In genomic region chr22:39017596-39018365, GRCh38 we compare ENCODE assay signal across 18 cellular contexts. TPM values are rescaled to one million over a fixed set of nuclear protein-coding genes. Genes with fewer than 3 reads are reported as not detected.
A peak's percentile ranks its signal among the peaks of the same experiment; 100 is the strongest.
DNase-seq lines count a peak whose midpoint lies in the region; ATAC-seq, FAIRE-seq and TF ChIP-seq lines count a peak whose summit lies in the region.
"Had no signal": no experiment of that assay in that cellular context is flagged by ENCODE, and none has a peak within 500 bp of the region (broad histone marks: within the 10 kb centered on the region; RNA-seq: fewer than 3 reads in every experiment).

No MANE protein-coding gene starts in this region.

- peaks cover 42% of the 10 kb centered on the region for H3K4me1 ChIP-seq in CD4-positive, CD25-positive, alpha-beta regulatory T cell (ENCODE audit: control insufficient read depth, insufficient read depth, low read length, poor library complexity, severe bottlenecking)
- peaks cover 50% of the 10 kb centered on the region for H3K4me1 ChIP-seq in HUES48 (ENCODE audit: control insufficient read depth, insufficient read depth, low read length)
- H3K4me1 ChIP-seq in mesendoderm (ENCODE audit: control insufficient read depth, low read depth, low read length) = peaks cover 5% of the 10 kb centered on the region
- H3K4me1 ChIP-seq in kidney (ENCODE audit: control insufficient read depth in 1 of 2, insufficient read depth in 1 of 2, low read depth in 1 of 2, low read length in 2 of 2) = peaks cover 0 to 2% of the 10 kb centered on the region in 2 donors

- H3K27ac Mint-ChIP-seq in CD4-positive, CD25-positive, alpha-beta regulatory T cell = peak overlapping the region in 1 of 3 donors; percentile 83
- H3K27ac Mint-ChIP-seq in activated naive CD8-positive, alpha-beta T cell treated with anti-CD3 and anti-CD28 coated beads, Interleukin-2, amount 10 ng/mL, durations not matched to agents 7 days and 5 days = peak overlapping the region; percentile 32
- H3K27ac Mint-ChIP-seq: dendritic cell treated with granulocyte-macrophage colony-stimulating factor and Interleukin-4, amounts not matched to agents 40 ng/mL and 50 ng/mL, for 4 days had no signal

- peaks cover 2% of the 10 kb centered on the region for H3K79me1 ChIP-seq in mesendoderm (ENCODE audit: low read length)

- WGBS in mesendoderm (ENCODE audit: extremely low coverage, insufficient coverage, low lambda C conversion rate) = no CpG with 5 or more reads among the region's 18 CpGs

- H3K36me3 ChIP-seq in CD4-positive, CD25-positive, alpha-beta regulatory T cell (ENCODE audit: control insufficient read depth, insufficient read depth, low read length) = no peaks in the 10 kb centered on the region
- H3K36me3 ChIP-seq in HUES48 (ENCODE audit: control insufficient read depth, insufficient read depth, low read length) (no peaks in the 10 kb centered on the region), mesendoderm (ENCODE audit: control insufficient read depth, insufficient read depth, low read length) (no peaks in the 10 kb centered on the region), kidney (ENCODE audit: control insufficient read depth in 1 of 2, insufficient read depth in 2 of 2, low read length in 2 of 2) (no peaks in the 10 kb centered on the region)

- H3K56ac ChIP-seq in mesendoderm (ENCODE audit: low read length) = peak overlapping the region; percentile 56

- H2BK5ac ChIP-seq in mesendoderm (ENCODE audit: low read length) = no peak overlapping the region

- H3K4me3 Mint-ChIP-seq in CD4-positive, CD25-positive, alpha-beta regulatory T cell = peak overlapping the region in 2 of 4 donors; percentile 66 to 100
- no peak overlapping the region for H3K4me3 Mint-ChIP-seq in activated naive CD8-positive, alpha-beta T cell treated with anti-CD3 and anti-CD28 coated beads, Interleukin-2, amount 10 ng/mL, durations not matched to agents 7 days and 5 days
- H3K4me3 Mint-ChIP-seq: dendritic cell treated with granulocyte-macrophage colony-stimulating factor and Interleukin-4, amounts not matched to agents 40 ng/mL and 50 ng/mL, for 4 days; T-helper 2 cell treated with Interferon-gamma antibody and Interleukin-4, amounts not matched to agents 5 μg/mL and 100 μg/mL, for 36 hours had no signal

- H3K4me1 Mint-ChIP-seq in CD4-positive, CD25-positive, alpha-beta regulatory T cell = peaks cover 5 to 76% (median 23%) of the 10 kb centered on the region in 4 donors
- peaks cover 34% of the 10 kb centered on the region for H3K4me1 Mint-ChIP-seq in activated naive CD8-positive, alpha-beta T cell treated with anti-CD3 and anti-CD28 coated beads, Interleukin-2, amount 10 ng/mL, durations not matched to agents 7 days and 5 days

- intact Hi-C loops in kidney (cut with DNase I) = no loop called here

- POLR2A ChIA-PET in activated naive CD8-positive, alpha-beta T cell treated with anti-CD3 and anti-CD28 coated beads, Interleukin-2, amount 10 ng/mL, durations not matched to agents 7 days and 5 days (lab: Charles Lee) = no interaction called here

- H2BK120ac ChIP-seq in mesendoderm (ENCODE audit: low read depth, low read length) = no peak overlapping the region

- DNase-seq in CD4-positive, CD25-positive, alpha-beta regulatory T cell = no peak
- DNase-seq in activated naive CD8-positive, alpha-beta T cell treated with anti-CD3 and anti-CD28 coated beads, Interleukin-2, amount 10 ng/mL, durations not matched to agents 7 days and 5 days = no peak
- peak; percentile 53 for DNase-seq in mesendoderm
- no peak for DNase-seq in GM10266 (ENCODE audit: extremely low spot score)
- no peak for DNase-seq in kidney
- DNase-seq: activated CD4-positive, alpha-beta T cell treated with anti-CD3 and anti-CD28 coated beads, Interleukin-2, amount 50 U/mL, for 1 hour; body of pancreas; left cardiac atrium; NCI-H1694; NCI-H446 treated with DMSO at 0.1 percent for 48 hours; SHP77 treated with DMSO at 0.1 percent for 48 hours; spleen had no signal

- H4K8ac ChIP-seq in mesendoderm (ENCODE audit: low read depth, low read length) = no peak overlapping the region

- peak overlapping the region; percentile 54 for H3K9ac ChIP-seq in HUES48 (ENCODE audit: low read depth, low read length)
- H3K9ac ChIP-seq in mesendoderm (ENCODE audit: low read length) = no peak overlapping the region
- no peak overlapping the region for H3K9ac ChIP-seq in kidney (ENCODE audit: low read length in 2 of 2)

- peak overlapping the region; percentile 35 for H3K18ac ChIP-seq in mesendoderm (ENCODE audit: low read length)

- H3K9me3 ChIP-seq in CD4-positive, CD25-positive, alpha-beta regulatory T cell (ENCODE audit: control insufficient read depth in 2 of 2, low read length in 2 of 2) = no peaks in the 10 kb centered on the region
- H3K9me3 ChIP-seq in HUES48 (ENCODE audit: control insufficient read depth, insufficient read depth, low read length) = no peaks in the 10 kb centered on the region
- H3K9me3 ChIP-seq in kidney (ENCODE audit: control insufficient read depth in 1 of 2, low read length in 2 of 2) = no peaks in the 10 kb centered on the region
- H3K9me3 ChIP-seq: body of pancreas, spleen had no signal

- no peak overlapping the region for H3K4me2 ChIP-seq in mesendoderm (ENCODE audit: low read length)

- no peak for TF ChIP-seq CTCF in GM10266 (IDR thresholded peaks at IDR 0.05; ENCODE audit: control insufficient read depth, insufficient read depth, low read depth, missing control alignments)
- no peak for TF ChIP-seq CTCF in kidney (IDR thresholded peaks at IDR 0.05; ENCODE audit: borderline replicate concordance, extremely low read depth, insufficient read depth)

- no peak overlapping the region for H4K5ac ChIP-seq in mesendoderm (ENCODE audit: low read length)

- no peak overlapping the region for H3K4me3 ChIP-seq in CD4-positive, CD25-positive, alpha-beta regulatory T cell (ENCODE audit: low read depth, low read length)
- H3K4me3 ChIP-seq in HUES48 (ENCODE audit: low read depth, low read length) (peak overlapping the region; percentile 60), mesendoderm (ENCODE audit: low read length) (no peak overlapping the region), kidney (ENCODE audit: low read length in 2 of 2) (no peak overlapping the region)
- H3K4me3 ChIP-seq: body of pancreas, spleen had no signal

- H3K4ac ChIP-seq in mesendoderm (ENCODE audit: low read depth, low read length) = peak overlapping the region; percentile 58

- no peak overlapping the region for H2BK15ac ChIP-seq in mesendoderm (replicated peaks; ENCODE audit: low read depth)

- no peaks in the 10 kb centered on the region for H3K9me3 Mint-ChIP-seq in CD4-positive, CD25-positive, alpha-beta regulatory T cell
- H3K9me3 Mint-ChIP-seq in activated naive CD8-positive, alpha-beta T cell treated with anti-CD3 and anti-CD28 coated beads, Interleukin-2, amount 10 ng/mL, durations not matched to agents 7 days and 5 days = no peaks in the 10 kb centered on the region
- H3K9me3 Mint-ChIP-seq: dendritic cell treated with granulocyte-macrophage colony-stimulating factor and Interleukin-4, amounts not matched to agents 40 ng/mL and 50 ng/mL, for 4 days; T-helper 2 cell treated with Interferon-gamma antibody and Interleukin-4, amounts not matched to agents 5 μg/mL and 100 μg/mL, for 36 hours had no signal

- no peak for FAIRE-seq in kidney (lab: Jason Lieb, UNC)
- FAIRE-seq: D721Med had no signal

- H3K79me2 ChIP-seq in mesendoderm (ENCODE audit: control insufficient read depth, insufficient read depth, low read length) = peaks cover 6% of the 10 kb centered on the region

- H3K27me3 Mint-ChIP-seq in CD4-positive, CD25-positive, alpha-beta regulatory T cell = no peaks in the 10 kb centered on the region
- H3K27me3 Mint-ChIP-seq in activated naive CD8-positive, alpha-beta T cell treated with anti-CD3 and anti-CD28 coated beads, Interleukin-2, amount 10 ng/mL, durations not matched to agents 7 days and 5 days = no peaks in the 10 kb centered on the region

- H3K27me3 ChIP-seq in CD4-positive, CD25-positive, alpha-beta regulatory T cell (ENCODE audit: control insufficient read depth, insufficient read depth, low read length) = no peaks in the 10 kb centered on the region
- H3K27me3 ChIP-seq in HUES48 (ENCODE audit: control insufficient read depth, insufficient read depth, low read length) (no peaks in the 10 kb centered on the region), mesendoderm (ENCODE audit: insufficient read depth, low read length, poor library complexity) (no peaks in the 10 kb centered on the region)
- H3K27me3 ChIP-seq: body of pancreas, spleen had no signal

- peaks cover 19% of the 10 kb centered on the region for H3K36me3 Mint-ChIP-seq in CD4-positive, CD25-positive, alpha-beta regulatory T cell
- peaks cover 19% of the 10 kb centered on the region for H3K36me3 Mint-ChIP-seq in activated naive CD8-positive, alpha-beta T cell treated with anti-CD3 and anti-CD28 coated beads, Interleukin-2, amount 10 ng/mL, durations not matched to agents 7 days and 5 days

- no peak for ATAC-seq in CD4-positive, CD25-positive, alpha-beta regulatory T cell (ENCODE audit: low read depth in 2 of 2)
- ATAC-seq in activated naive CD8-positive, alpha-beta T cell treated with anti-CD3 and anti-CD28 coated beads, Interleukin-2, amount 10 ng/mL, durations not matched to agents 7 days and 5 days (ENCODE audit: low read depth) = no peak
- ATAC-seq in GM18520 (IDR thresholded peaks at IDR 0.05; ENCODE audit: unreplicated experiment) (no peak), GM21717 (IDR thresholded peaks at IDR 0.05; ENCODE audit: unreplicated experiment) (no peak)
- ATAC-seq: body of pancreas, left cardiac atrium had no signal

- no peak overlapping the region for H2AK5ac ChIP-seq in mesendoderm (ENCODE audit: low read length)

- H3K23ac ChIP-seq in mesendoderm (ENCODE audit: low read length) = no peak overlapping the region

- peak overlapping the region; percentile 8 for H3K27ac ChIP-seq in CD4-positive, CD25-positive, alpha-beta regulatory T cell (ENCODE audit: insufficient read depth, low read length, poor library complexity, severe bottlenecking)
- H3K27ac ChIP-seq in HUES48 (ENCODE audit: low read depth, low read length) = peak overlapping the region; percentile 66
- no peak overlapping the region for H3K27ac ChIP-seq in mesendoderm (ENCODE audit: low read depth, low read length)
- H3K27ac ChIP-seq in kidney (ENCODE audit: low read depth in 2 of 2, low read length in 2 of 2) = no peak overlapping the region
- H3K27ac ChIP-seq: body of pancreas had no signal

RNA-seq across cellular contexts. Expression of gene APOBEC3D, which starts 3.1 kb away (rescaled TPM):
- 24.4 TPM for total RNA-seq in CD4-positive, CD25-positive, alpha-beta regulatory T cell
- polyA plus RNA-seq in CD4-positive, CD25-positive, alpha-beta regulatory T cell = 10 to 100 TPM; 14.4 to 24.7 (median 16.1) TPM
- total RNA-seq in activated naive CD8-positive, alpha-beta T cell treated with anti-CD3 and anti-CD28 coated beads, Interleukin-2, amount 10 ng/mL, durations not matched to agents 7 days and 5 days = 10 to 100 TPM; 46.8 to 47.4 TPM
- polyA plus RNA-seq in mesendoderm (2013, experiment 1 of 2) = 3.0 TPM
- 3.1 TPM for polyA plus RNA-seq in mesendoderm (2013, experiment 2 of 2)
- 4.3 TPM for total RNA-seq in kidney
- polyA plus RNA-seq in kidney (ENCODE audit: insufficient read depth, low read depth, low replicate concordance) = 1.7 TPM
- total RNA-seq: body of pancreas had no signal

RNA-seq across cellular contexts. Expression of gene APOBEC3C, which starts 3.7 kb away (rescaled TPM):
- 59.0 TPM for total RNA-seq in CD4-positive, CD25-positive, alpha-beta regulatory T cell
- 100 to 1,000 TPM in 2 of 4 donors, 10 to 100 TPM in 2; 87.5 to 146 (median 110) TPM for polyA plus RNA-seq in CD4-positive, CD25-positive, alpha-beta regulatory T cell
- total RNA-seq in activated naive CD8-positive, alpha-beta T cell treated with anti-CD3 and anti-CD28 coated beads, Interleukin-2, amount 10 ng/mL, durations not matched to agents 7 days and 5 days = 100 to 1,000 TPM; 120 to 124 TPM
- polyA plus RNA-seq in mesendoderm (2013, experiment 1 of 2) = 25.5 TPM
- polyA plus RNA-seq in mesendoderm (2013, experiment 2 of 2) = 25.1 TPM
- 19.8 TPM for total RNA-seq in kidney
- polyA plus RNA-seq in kidney (ENCODE audit: insufficient read depth, low read depth, low replicate concordance) = 9.5 TPM

RNA-seq across cellular contexts. Expression of gene APOBEC3F, which starts 22.9 kb away (rescaled TPM):
- total RNA-seq in CD4-positive, CD25-positive, alpha-beta regulatory T cell = 17.6 TPM
- 10 to 100 TPM in 2 of 4 donors, 1 to 10 TPM in 2; 7.8 to 18.4 (median 10.4) TPM for polyA plus RNA-seq in CD4-positive, CD25-positive, alpha-beta regulatory T cell
- total RNA-seq in activated naive CD8-positive, alpha-beta T cell treated with anti-CD3 and anti-CD28 coated beads, Interleukin-2, amount 10 ng/mL, durations not matched to agents 7 days and 5 days = 10 to 100 TPM; 41.4 to 45.1 TPM
- polyA plus RNA-seq in mesendoderm (2013, experiment 1 of 2) = 4.0 TPM
- polyA plus RNA-seq in mesendoderm (2013, experiment 2 of 2) = 3.4 TPM
- 16.3 TPM for total RNA-seq in kidney
- polyA plus RNA-seq in kidney (ENCODE audit: insufficient read depth, low read depth, low replicate concordance) = 6.9 TPM

RNA-seq across cellular contexts. Expression of gene APOBEC3B, which starts 35.6 kb away (rescaled TPM):
- total RNA-seq in CD4-positive, CD25-positive, alpha-beta regulatory T cell = 2.1 TPM
- polyA plus RNA-seq in CD4-positive, CD25-positive, alpha-beta regulatory T cell = 1 to 10 TPM in 2 of 4 donors, under 1 TPM in 2; 0.17 to 1.4 (median 1.1) TPM
- total RNA-seq in activated naive CD8-positive, alpha-beta T cell treated with anti-CD3 and anti-CD28 coated beads, Interleukin-2, amount 10 ng/mL, durations not matched to agents 7 days and 5 days = 1 to 10 TPM; 7.1 to 7.2 TPM
- 8.4 TPM for polyA plus RNA-seq in mesendoderm (2013, experiment 1 of 2)
- polyA plus RNA-seq in mesendoderm (2013, experiment 2 of 2) = 9.6 TPM
- 2.7 TPM for total RNA-seq in kidney
- polyA plus RNA-seq in kidney (ENCODE audit: insufficient read depth, low read depth, low replicate concordance) = 1.0 TPM

RNA-seq across cellular contexts. Expression of gene APOBEC3G, which starts 59.3 kb away (rescaled TPM):
- 49.0 TPM for total RNA-seq in CD4-positive, CD25-positive, alpha-beta regulatory T cell
- 100 to 1,000 TPM in 1 of 4 donors, 10 to 100 TPM in 3; 51.0 to 105 (median 75.6) TPM for polyA plus RNA-seq in CD4-positive, CD25-positive, alpha-beta regulatory T cell
- total RNA-seq in activated naive CD8-positive, alpha-beta T cell treated with anti-CD3 and anti-CD28 coated beads, Interleukin-2, amount 10 ng/mL, durations not matched to agents 7 days and 5 days = 100 to 1,000 TPM; 116 to 118 TPM
- polyA plus RNA-seq in mesendoderm (2013, experiment 1 of 2) = 3.1 TPM
- polyA plus RNA-seq in mesendoderm (2013, experiment 2 of 2) = 2.7 TPM
- total RNA-seq in kidney = 12.5 TPM
- polyA plus RNA-seq in kidney (ENCODE audit: insufficient read depth, low read depth, low replicate concordance) = 4.8 TPM

Comparison
In these comparisons a context has a peak if more than half of its experiments do, and no peak if none do; other contexts are left out.
1. H3K27ac ChIP-seq: peak in CD4-positive, CD25-positive, alpha-beta regulatory T cell (single experiment) and HUES48 (single experiment); none in mesendoderm (single experiment) and kidney (0 of 2).